In the genomic region with DNA sequence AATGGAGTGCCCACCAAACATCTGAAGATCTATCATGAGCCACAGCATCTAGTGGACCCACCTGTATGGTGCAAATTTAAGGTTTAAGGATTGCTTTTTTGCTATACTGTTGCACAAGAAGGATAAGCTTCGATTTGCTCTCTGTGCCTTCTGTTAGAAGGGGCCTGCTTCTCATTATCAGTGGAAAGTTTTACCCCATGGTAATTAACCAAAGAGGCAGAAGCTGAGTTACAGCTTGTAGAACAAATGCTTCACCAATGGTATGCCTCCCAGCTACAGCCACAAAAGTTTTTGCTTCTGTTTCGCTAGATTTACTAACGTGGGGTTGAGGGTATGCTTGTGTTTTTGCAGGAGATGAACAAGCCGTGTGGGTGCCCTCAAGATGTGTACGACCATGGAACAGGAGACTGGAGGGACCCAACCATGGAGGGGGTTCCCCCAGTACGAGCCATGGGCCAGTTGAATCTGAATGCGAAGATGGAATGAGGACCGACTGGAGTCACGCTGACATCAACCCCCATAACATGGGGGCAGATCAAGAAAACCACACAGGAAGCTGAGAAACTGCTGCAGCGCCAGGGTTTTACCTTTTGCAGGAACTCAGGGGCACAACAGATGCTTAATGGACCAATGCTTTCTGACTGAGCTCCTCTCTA, we compare ENCODE assay signal across 9 cellular contexts. TPM values are rescaled to one million over a fixed set of nuclear protein-coding genes. Genes with fewer than 3 reads are reported as not detected.
A peak's percentile ranks its signal among the peaks of the same experiment; 100 is the strongest.
DNase-seq lines count a peak whose midpoint lies in the region; ATAC-seq and TF ChIP-seq lines count a peak whose summit lies in the region.
"Had no signal": no experiment of that assay in that cellular context is flagged by ENCODE, and none has a peak within 500 bp of the region (broad histone marks: within the 10 kb centered on the region; RNA-seq: fewer than 3 reads in every experiment).

No MANE protein-coding gene starts in this region.

- H3K4me2 ChIP-seq in OCI-LY1 (ENCODE audit: low read length) = peak overlapping the region; percentile 20; the same call in 1 of the 2 replicates

- H3K4me1 ChIP-seq in OCI-LY1 (ENCODE audit: insufficient read depth, low read length, severe bottlenecking) = peaks cover 9% of the 10 kb centered on the region

- no peaks in the 10 kb centered on the region for H4K20me1 ChIP-seq in OCI-LY1 (ENCODE audit: insufficient read depth, low read length)

- no peak for TF ChIP-seq CTCF in OCI-LY1 (IDR thresholded peaks at IDR 0.05; ENCODE audit: low read length)

- no peak for ATAC-seq in left lobe of liver
- no peak for ATAC-seq in HG03280 (IDR thresholded peaks at IDR 0.05; ENCODE audit: unreplicated experiment)
- no peak for ATAC-seq in GM18505 (IDR thresholded peaks at IDR 0.05; ENCODE audit: unreplicated experiment)

- peaks cover 17% of the 10 kb centered on the region for H3K9me3 ChIP-seq in OCI-LY1 (ENCODE audit: low read length)

- H3K9ac ChIP-seq in OCI-LY1 (ENCODE audit: low read length) = no peak overlapping the region

- H3F3A ChIP-seq in OCI-LY1 (ENCODE audit: insufficient read depth, low read length) = no peaks in the 10 kb centered on the region

- peak overlapping the region; percentile 14 for H3K4me3 ChIP-seq in OCI-LY1 (ENCODE audit: low read depth, low read length, poor library complexity, severe bottlenecking)

- H3K27me3 ChIP-seq in OCI-LY1 (ENCODE audit: insufficient read depth, low read length) = no peaks in the 10 kb centered on the region

- no peak overlapping the region for H2AFZ ChIP-seq in OCI-LY1 (ENCODE audit: low read length)

- H3K9me2 ChIP-seq in OCI-LY1 (ENCODE audit: low read depth, low read length) = no peaks in the 10 kb centered on the region

- no peaks in the 10 kb centered on the region for H3K79me2 ChIP-seq in OCI-LY1 (ENCODE audit: insufficient read depth, low read length)

- peak; percentile 15 for DNase-seq in activated T-cell treated with anti-CD3 and anti-CD28 coated beads for 1 hour (ENCODE audit: low read depth)
- peak; percentile 23 for DNase-seq in left lobe of liver (ENCODE audit: low spot score)
- DNase-seq in stimulated activated CD8-positive, alpha-beta memory T cell treated with anti-CD3 and anti-CD28 coated beads, Interleukin-4, amount 100 ng/mL, for 4 hours (ENCODE audit: low read depth in 2 of 2, low spot score in 1 of 2) = peak; percentile 9 to 18
- no peak for DNase-seq in NCI-H1092 (lab: John Stamatoyannopoulos, UW)
- no peak for DNase-seq in amniotic stem cell (lab: John Stamatoyannopoulos, UW)
- DNase-seq: NCI-H2081 treated with DMSO at 0.1 percent for 48 hours had no signal

- no peak overlapping the region for H3K27ac ChIP-seq in OCI-LY1 (ENCODE audit: low read depth, low read length, poor library complexity, severe bottlenecking)

- no peak for TF ChIP-seq POLR2A in GM18505 (IDR thresholded peaks at IDR 0.05; ENCODE audit: borderline replicate concordance, extremely low read depth, insufficient read depth, insufficient read length)

- H3K36me3 ChIP-seq in OCI-LY1 (ENCODE audit: insufficient read depth, low read length) = peaks cover 20% of the 10 kb centered on the region

RNA-seq across cellular contexts. Expression of a gene that starts 43.5 kb away (rescaled TPM):
- total RNA-seq in left lobe of liver = 30.7 TPM

Comparison
In these comparisons a context has a peak if more than half of its experiments do, and no peak if none do; other contexts are left out.
1. DNase-seq: peak in activated T-cell treated with anti-CD3 and anti-CD28 coated beads for 1 hour (single experiment), left lobe of liver (single experiment) and stimulated activated CD8-positive, alpha-beta memory T cell treated with anti-CD3 and anti-CD28 coated beads, Interleukin-4, amount 100 ng/mL, for 4 hours (2 of 2); none in NCI-H1092 (single experiment) and amniotic stem cell (single experiment).